In genomic region chr4:25223770-25224375, GRCh38 we compare ENCODE assay signal across 10 cellular contexts. TPM values are rescaled to one million over a fixed set of nuclear protein-coding genes. Genes with fewer than 3 reads are reported as not detected.
DNase-seq lines count a peak whose midpoint lies in the region; ATAC-seq, FAIRE-seq and TF ChIP-seq lines count a peak whose summit lies in the region.
"Had no signal": no experiment of that assay in that cellular context is flagged by ENCODE, and none has a peak within 500 bp of the region (broad histone marks: within the 10 kb centered on the region; RNA-seq: fewer than 3 reads in every experiment).

No MANE protein-coding gene starts in this region.

- POLR2A ChIA-PET in IMR-90 (lab: Charles Lee; ENCODE audit: unreplicated experiment) = no interaction called here

- H2BK20ac ChIP-seq in IMR-90 (ENCODE audit: low read depth, low read length) = no peak overlapping the region

- H3K4me1 Mint-ChIP-seq in astrocyte (ENCODE audit: low read depth, unreplicated experiment) = no peaks in the 10 kb centered on the region

- H3K27ac Mint-ChIP-seq in astrocyte (ENCODE audit: unreplicated experiment) = no peak overlapping the region

- no peak overlapping the region for H3K4ac ChIP-seq in IMR-90 (ENCODE audit: low read depth, low read length)

- TF ChIP-seq RAD21 in IMR-90 (IDR thresholded peaks at IDR 0.05; ENCODE audit: low read length) = no peak

- H3K9me3 ChIP-seq in IMR-90 (ENCODE audit: control insufficient read depth, insufficient read depth, low read length) (peaks cover 12% of the 10 kb centered on the region), astrocyte (ENCODE audit: insufficient read depth, low read depth, low read length) (peaks cover 12% of the 10 kb centered on the region)

- H3K27ac ChIP-seq in IMR-90 (ENCODE audit: insufficient read depth, low read length) (no peak overlapping the region), astrocyte (ENCODE audit: low read depth, low read length) (no peak overlapping the region)

- dilution Hi-C loops in IMR-90 (cut with HindIII; ENCODE audit: low sequenced_read_pairs, unreplicated experiment) = no loop called here

- H3K4me1 ChIP-seq in IMR-90 (ENCODE audit: control insufficient read depth, insufficient read depth, low read length) (no peaks in the 10 kb centered on the region), astrocyte (ENCODE audit: insufficient read depth, low read length) (no peaks in the 10 kb centered on the region)

- no peak overlapping the region for H3K56ac ChIP-seq in IMR-90 (ENCODE audit: extremely low read depth, insufficient read depth, low read length)

- no peak overlapping the region for H2BK120ac ChIP-seq in IMR-90 (ENCODE audit: low read depth, low read length)

- H3K79me1 ChIP-seq in IMR-90 (ENCODE audit: low read depth in 1 of 2, low read length in 2 of 2) = no peaks in the 10 kb centered on the region

- H3K36me3 ChIP-seq in IMR-90 (ENCODE audit: control insufficient read depth, insufficient read depth, low read length) = no peaks in the 10 kb centered on the region
- H3K36me3 ChIP-seq in astrocyte (ENCODE audit: insufficient read depth, low read length) = no peaks in the 10 kb centered on the region

- no peak overlapping the region for H4K8ac ChIP-seq in IMR-90 (ENCODE audit: low read depth in 2 of 2, low read length in 2 of 2)

- no peak overlapping the region for H3K4me2 ChIP-seq in IMR-90 (ENCODE audit: low read depth, low read length)
- no peak overlapping the region for H3K4me2 ChIP-seq in astrocyte (ENCODE audit: low read length)

- no peaks in the 10 kb centered on the region for H3K9me1 ChIP-seq in IMR-90 (ENCODE audit: insufficient read depth, low read length)

- H3K9me3 Mint-ChIP-seq in astrocyte (ENCODE audit: unreplicated experiment) = peaks cover 25% of the 10 kb centered on the region

- BruUV-seq in IMR-90 (replicated peaks; lab: Mats Ljungman, UMichigan) = no TSS peak

- no peak overlapping the region for H4K91ac ChIP-seq in IMR-90 (ENCODE audit: insufficient read depth, low read depth, low read length)

- no peaks in the 10 kb centered on the region for H3K27me3 Mint-ChIP-seq in astrocyte (ENCODE audit: low read depth, unreplicated experiment)

- no peak for ATAC-seq in IMR-90 (ENCODE audit: low read depth)
- no peak for ATAC-seq in Right ventricle myocardium superior (ENCODE audit: poor library complexity)
- ATAC-seq: activated CD4-positive, CD25-positive, alpha-beta regulatory T cell treated with anti-CD3 and anti-CD28 coated beads, Interleukin-2, amount 50 U/mL, for 24 hours had no signal

- H4K5ac ChIP-seq in IMR-90 (ENCODE audit: low read depth, low read length) = no peak overlapping the region

- no peaks in the 10 kb centered on the region for H4K20me1 ChIP-seq in IMR-90 (ENCODE audit: insufficient read depth, low read length)
- no peaks in the 10 kb centered on the region for H4K20me1 ChIP-seq in astrocyte (ENCODE audit: insufficient read depth, low read length)

- H3K4me3 Mint-ChIP-seq in astrocyte (ENCODE audit: unreplicated experiment) = no peak overlapping the region

- no peak for FAIRE-seq in astrocyte (lab: Jason Lieb, UNC)

- TF ChIP-seq CTCF in IMR-90 (conservative IDR thresholded peaks at IDR 0.05; ENCODE audit: low read depth, low read length) (no peak), astrocyte (IDR thresholded peaks at IDR 0.05; ENCODE audit: insufficient read depth, low read depth, low read length) (no peak)

- no peak overlapping the region for H2BK15ac ChIP-seq in IMR-90 (ENCODE audit: low read depth, low read length)

- H2AK9ac ChIP-seq in IMR-90 (replicated peaks; ENCODE audit: low read depth, low read length, poor library complexity) = no peak overlapping the region

- H3K36me3 Mint-ChIP-seq in astrocyte (ENCODE audit: low read depth, unreplicated experiment) = peaks cover 3% of the 10 kb centered on the region

- CTCF ChIA-PET in IMR-90 (lab: Yijun Ruan, JAX) = interaction anchor here (0.7 kb wide), 1 partner anchor 1787 kb away, joined by 4 read pairs; no protein-coding TSS in a partner anchor

- H3K27me3 ChIP-seq in IMR-90 (ENCODE audit: control insufficient read depth, insufficient read depth, low read length) = no peaks in the 10 kb centered on the region
- no peaks in the 10 kb centered on the region for H3K27me3 ChIP-seq in astrocyte (ENCODE audit: insufficient read depth, low read length)

- no CpG with 5 or more reads among the region's 9 CpGs for WGBS in IMR-90 (ENCODE audit: extremely low coverage in 2 of 2, insufficient read length in 1 of 2), 2 experiments

- no peak overlapping the region for H3K4me3 ChIP-seq in IMR-90 (ENCODE audit: insufficient read depth, low read depth, low read length)
- H3K4me3 ChIP-seq in astrocyte (ENCODE audit: insufficient read depth, low read depth, low read length) = no peak overlapping the region

- in situ Hi-C loops in IMR-90 (cut with MboI; ENCODE audit: low sequenced_read_pairs) = no loop called here

- no peak overlapping the region for H3K9ac ChIP-seq in IMR-90 (ENCODE audit: low read depth, low read length)
- no peak overlapping the region for H3K9ac ChIP-seq in astrocyte (ENCODE audit: low read length)

- no peak overlapping the region for H3K23ac ChIP-seq in IMR-90 (ENCODE audit: low read depth, low read length)

- peak; percentile 9 to 75 for DNase-seq in NCI-H187 (lab: John Stamatoyannopoulos, UW)
- DNase-seq in NCI-H187 treated with DMSO at 0.1 percent for 48 hours (lab: John Stamatoyannopoulos, UW) = no peak
- peak; percentile 22 for DNase-seq in IMR-90
- DNase-seq in astrocyte (ENCODE audit: low read depth) = peak; percentile 34
- DNase-seq in islet precursor cell = peak; percentile 63
- no peak for DNase-seq in Right ventricle myocardium superior
- no peak for DNase-seq in GM19238 (ENCODE audit: insufficient read length, low spot score)
- no peak for DNase-seq in posterior cingulate gyrus
- DNase-seq: amniotic stem cell had no signal

- H3K14ac ChIP-seq in IMR-90 (replicated peaks; ENCODE audit: low read depth, low read length) = no peak overlapping the region

- no peak for TF ChIP-seq POLR2A in IMR-90 (IDR thresholded peaks at IDR 0.05; ENCODE audit: low read depth, low read length)

- no peaks in the 10 kb centered on the region for H3K79me2 ChIP-seq in astrocyte (ENCODE audit: insufficient read depth, low read length)

- intact Hi-C loops in IMR-90 (cut with micrococcal nuclease) = no loop called here
- intact Hi-C loops in Right ventricle myocardium superior (cut with DNase I) = no loop called here
- intact Hi-C loops in posterior cingulate gyrus (cut with DNase I) = no loop called here

- H3K18ac ChIP-seq in IMR-90 (ENCODE audit: low read depth, low read length) = no peak overlapping the region

- H2AFZ ChIP-seq in IMR-90 (replicated peaks; ENCODE audit: low read length, poor library complexity) (no peak overlapping the region), astrocyte (ENCODE audit: low read depth, low read length) (no peak overlapping the region)

- no peak overlapping the region for H2BK5ac ChIP-seq in IMR-90 (ENCODE audit: low read depth, low read length, poor library complexity, severe bottlenecking)

- no peak overlapping the region for H2AK5ac ChIP-seq in IMR-90 (ENCODE audit: low read depth, low read length)

TF ChIP-seq in IMR-90, 13 proteins besides CTCF, POLR2A, EP300 and RAD21:
- no peak for TF ChIP-seq SMC3 (IDR thresholded peaks at IDR 0.05; ENCODE audit: low read depth, low read length)
- TF ChIP-seq MXI1 (IDR thresholded peaks at IDR 0.05; ENCODE audit: borderline replicate concordance, low read depth, low read length) = no peak
- no peak for TF ChIP-seq RCOR1 (IDR thresholded peaks at IDR 0.05; ENCODE audit: insufficient replicate concordance, low read length)
- TF ChIP-seq RFX5 (IDR thresholded peaks at IDR 0.05; ENCODE audit: low read depth, low read length) = no peak
- TF ChIP-seq USF2 (IDR thresholded peaks at IDR 0.05; ENCODE audit: low read depth, low read length) = no peak
- no peak for TF ChIP-seq MAFK (IDR thresholded peaks at IDR 0.05; ENCODE audit: low read depth, low read length)
- no peak for TF ChIP-seq FOS (IDR thresholded peaks at IDR 0.05; ENCODE audit: low read depth, low read length)
- TF ChIP-seq MAZ (IDR thresholded peaks at IDR 0.05; ENCODE audit: borderline replicate concordance, low read depth, low read length) = no peak
- TF ChIP-seq CHD1 (IDR thresholded peaks at IDR 0.05; ENCODE audit: low read depth, low read length) = no peak
- no peak for TF ChIP-seq CEBPB (IDR thresholded peaks at IDR 0.05; ENCODE audit: low read depth, low read length)
- TF ChIP-seq ELK1 (IDR thresholded peaks at IDR 0.05; ENCODE audit: borderline replicate concordance, low read depth, low read length) = no peak
- TF ChIP-seq BHLHE40 (IDR thresholded peaks at IDR 0.05; ENCODE audit: low read depth, low read length) = no peak

RNA-seq across cellular contexts. Expression of gene PI4K2B, which starts 10.0 kb away (rescaled TPM):
- total RNA-seq in IMR-90 (2012; rRNA removed) (6.5 and 25.3 TPM in 2 replicates), astrocyte (15.4 and 15.7 TPM in 2 replicates), Right ventricle myocardium superior (1.9 TPM)
- 6.5 and 7.6 TPM in 2 replicates for polyA plus RNA-seq in IMR-90 (2012; rRNA removed)
- 1.5 and 1.9 TPM in 2 replicates for polyA plus RNA-seq in IMR-90 (2012; cell fraction: cytosol; rRNA removed)
- polyA plus RNA-seq in IMR-90 (2012; cell fraction: nucleus; rRNA removed; ENCODE audit: low replicate concordance) = 1.1 and 2.6 TPM in 2 replicates

Comparison
In these comparisons a context has a peak if more than half of its experiments do, and no peak if none do; other contexts are left out.
1. DNase-seq: peak in NCI-H187 (2 of 2), IMR-90 (single experiment), astrocyte (single experiment) and islet precursor cell (single experiment); none in NCI-H187 treated with DMSO at 0.1 percent for 48 hours (single experiment), Right ventricle myocardium superior (single experiment), GM19238 (single experiment) and posterior cingulate gyrus (0 of 10).